Comparison of ENCODE assay signal across 8 cellular contexts in genomic region chr4:40719008-40719623, GRCh38. TPM values are rescaled to one million over a fixed set of nuclear protein-coding genes. Genes with fewer than 3 reads are reported as not detected.
DNase-seq lines count a peak whose midpoint lies in the region; ATAC-seq, FAIRE-seq and TF ChIP-seq lines count a peak whose summit lies in the region.

No MANE protein-coding gene starts in this region.

- TF ChIP-seq RAD21 in liver (IDR thresholded peaks at IDR 0.05), result peak; percentile 94 to 96

- no peaks in the 10 kb centered on the region for H3K36me3 ChIP-seq in liver (ENCODE audit: control insufficient read depth in 4 of 4, insufficient read depth in 3 of 4, low read depth in 1 of 4, low read length in 3 of 4)

- peak; percentile 71 for TF ChIP-seq CTCF in liver (IDR thresholded peaks at IDR 0.05; ENCODE audit: low read depth, low read length, missing input control)

- DNase-seq in AG08396 (ENCODE audit: low spot score) (peak; percentile 31), GM12892 (ENCODE audit: insufficient read length) (peak; percentile 34), NCI-H2081 treated with DMSO at 0.1 percent for 48 hours (lab: John Stamatoyannopoulos, UW) (peak; percentile 60), amniotic stem cell (lab: John Stamatoyannopoulos, UW) (peak; percentile 25), COLO829 (ENCODE audit: low spot score) (no peak)
- DNase-seq in activated effector memory CD4-positive, alpha-beta T cell treated with anti-CD3 and anti-CD28 coated beads, Interleukin-2, amount 50 U/mL, for 16 hours, result no peak

- no peak overlapping the region for H3K4me3 ChIP-seq in liver (ENCODE audit: low read depth in 1 of 3, low read length in 3 of 3)

- peak overlapping the region in 1 of 2 donors; percentile 68 for H3K27ac ChIP-seq in liver (ENCODE audit: low read depth in 1 of 2, low read length in 2 of 2)

- H3K27me3 ChIP-seq in liver (ENCODE audit: control insufficient read depth in 4 of 4, insufficient read depth in 4 of 4, low read length in 3 of 4), result no peaks in the 10 kb centered on the region

- H3K4me1 ChIP-seq in liver (ENCODE audit: control insufficient read depth in 4 of 4, insufficient read depth in 4 of 4, low read length in 3 of 4), result peaks cover 0 to 7% (median 6%) of the 10 kb centered on the region in 4 donors

- TF ChIP-seq POLR2A in GM12892 (IDR thresholded peaks at IDR 0.05; ENCODE audit: low read depth, low read length), result no peak

- ATAC-seq in HG02870 (IDR thresholded peaks at IDR 0.05; ENCODE audit: unreplicated experiment), result peak; percentile 44

- no peak overlapping the region for H3K9ac ChIP-seq in liver (ENCODE audit: low read depth in 1 of 2, low read length in 2 of 2)

- FAIRE-seq in GM12892 (lab: Jason Lieb, UNC), result peak; percentile 93

- no peaks in the 10 kb centered on the region for H3K9me3 ChIP-seq in liver (ENCODE audit: control insufficient read depth in 4 of 4, low read length in 3 of 4)

- WGBS in liver, result 32% methylated on average over 5 of the region's 5 CpGs

TF ChIP-seq in liver, 16 proteins besides CTCF, POLR2A, EP300 and RAD21:
- peak; percentile 30 for TF ChIP-seq HNF4G (IDR thresholded peaks at IDR 0.05)
- TF ChIP-seq MAX (IDR thresholded peaks at IDR 0.05), result peak; percentile 10
- no peak for TF ChIP-seq EGR1 (IDR thresholded peaks at IDR 0.05; ENCODE audit: low read depth in 2 of 2)
- peak; percentile 24 to 44 for TF ChIP-seq RXRA (IDR thresholded peaks at IDR 0.05)
- peak; percentile 25 for TF ChIP-seq SP1 (IDR thresholded peaks at IDR 0.05)
- TF ChIP-seq TAF1 (conservative IDR thresholded peaks at IDR 0.05), result no peak
- TF ChIP-seq HNF4A (conservative IDR thresholded peaks at IDR 0.05), result peak; percentile 66 to 70

RNA-seq across cellular contexts. Expression of gene NSUN7, which starts 30.6 kb away (rescaled TPM):
- not detected for polyA plus RNA-seq in GM12892 (2012; ENCODE audit: missing spikeins)
- total RNA-seq in liver, result 1 to 10 TPM; 2.1 to 4.5 TPM
- polyA plus RNA-seq in liver, result under 1 TPM; 0.21 to 0.43 TPM

Comparison
In these comparisons a context has a peak if more than half of its experiments do, and no peak if none do; other contexts are left out.
1. DNase-seq: peak in AG08396 (single experiment), GM12892 (single experiment), NCI-H2081 treated with DMSO at 0.1 percent for 48 hours (single experiment) and amniotic stem cell (single experiment); none in COLO829 (single experiment) and activated effector memory CD4-positive, alpha-beta T cell treated with anti-CD3 and anti-CD28 coated beads, Interleukin-2, amount 50 U/mL, for 16 hours (single experiment).